Comparison of ENCODE assay signal across 7 cellular contexts in genomic region chr5:82971034-82971776, GRCh38.
DNase-seq lines count a peak whose midpoint lies in the region; ATAC-seq, FAIRE-seq and TF ChIP-seq lines count a peak whose summit lies in the region.
"Not testable (repeated sequence)": the region's sequence is repeated elsewhere in the genome, so short reads cannot be mapped to it uniquely, and the experiment has no call there.

No MANE protein-coding gene starts in this region.

- not testable (repeated sequence) for H3K18ac ChIP-seq in H9 (ENCODE audit: insufficient read length, low read depth, low read length); trophoblast cell (ENCODE audit: low read length)

- H3K4me1 Mint-ChIP-seq in H9 (peaks cover 37 to 51% of the 10 kb centered on the region in 2 experiments), MCF 10A (ENCODE audit: insufficient read depth, unreplicated experiment) (peaks cover 15% of the 10 kb centered on the region)
- H3K4me1 Mint-ChIP-seq in activated naive CD4-positive, alpha-beta T cell treated with anti-CD3 and anti-CD28 coated beads, Interleukin-2, amount 50 U/mL, for 24 hours = not testable (repeated sequence)

- H2BK120ac ChIP-seq in H9 (ENCODE audit: low read depth, low read length, poor library complexity, severe bottlenecking); trophoblast cell (ENCODE audit: insufficient read depth, low read length, poor library complexity): not testable (repeated sequence)

- H2BK5ac ChIP-seq in H9 (ENCODE audit: insufficient read length, low read length); trophoblast cell (ENCODE audit: low read depth, low read length, poor library complexity): not testable (repeated sequence)

- not testable (repeated sequence) for H3K4ac ChIP-seq in H9 (ENCODE audit: low read depth, low read length); trophoblast cell (ENCODE audit: low read depth, low read length)

- H3K79me1 ChIP-seq in H9 (ENCODE audit: insufficient read depth, low read depth, low read length, poor library complexity, severe bottlenecking); trophoblast cell (ENCODE audit: low read length): not testable (repeated sequence)

- no CpG with 5 or more reads among the region's 10 CpGs for WGBS in H9 (ENCODE audit: extremely low coverage, insufficient read length, low lambda C conversion rate)
- 78% methylated on average over 8 of the region's 10 CpGs for WGBS in HepG2 (ENCODE audit: low lambda C conversion rate)
- WGBS in trophoblast cell (ENCODE audit: extremely low coverage, insufficient coverage, insufficient read length) = no CpG with 5 or more reads among the region's 10 CpGs

- H2AFZ ChIP-seq in H9 (ENCODE audit: low read length); HCT116 (ENCODE audit: low read depth, low read length, poor library complexity, severe bottlenecking); HepG2 (ENCODE audit: low read length); trophoblast cell (ENCODE audit: insufficient read depth, low read length, poor library complexity): not testable (repeated sequence)

- H3K23me2 ChIP-seq in H9 (ENCODE audit: insufficient read length, low read depth, low read length, poor library complexity, severe bottlenecking) = not testable (repeated sequence)

- not testable (repeated sequence) for H3K27me3 Mint-ChIP-seq in H9 (ENCODE audit: low read depth); activated naive CD4-positive, alpha-beta T cell treated with anti-CD3 and anti-CD28 coated beads, Interleukin-2, amount 50 U/mL, for 24 hours; MCF 10A (ENCODE audit: insufficient read depth, unreplicated experiment)

- not testable (repeated sequence) for H4K8ac ChIP-seq in H9 (replicated peaks; ENCODE audit: insufficient read length, low read depth, low read length); trophoblast cell (ENCODE audit: low read depth, low read length)

- not testable (repeated sequence) for H4K5ac ChIP-seq in H9 (ENCODE audit: insufficient read length, low read depth, low read length)

- peaks cover 19 to 28% of the 10 kb centered on the region in 2 experiments for H3K9me3 Mint-ChIP-seq in H9
- peaks cover 23% of the 10 kb centered on the region for H3K9me3 Mint-ChIP-seq in activated naive CD4-positive, alpha-beta T cell treated with anti-CD3 and anti-CD28 coated beads, Interleukin-2, amount 50 U/mL, for 24 hours
- H3K9me3 Mint-ChIP-seq in MCF 10A (ENCODE audit: unreplicated experiment) = peaks cover 16% of the 10 kb centered on the region

- H3K9me3 ChIP-seq in H9 (ENCODE audit: control insufficient read depth, low read depth, low read length) (peaks cover 17% of the 10 kb centered on the region), trophoblast cell (ENCODE audit: insufficient read depth, low read depth, low read length) (peaks cover 16% of the 10 kb centered on the region)
- H3K9me3 ChIP-seq in HCT116 (ENCODE audit: control insufficient read depth in 1 of 2, insufficient read depth in 1 of 2, low read depth in 1 of 2, low read length in 2 of 2); HepG2 (ENCODE audit: low read length): not testable (repeated sequence)

- H3K4me3 Mint-ChIP-seq in H9; activated naive CD4-positive, alpha-beta T cell treated with anti-CD3 and anti-CD28 coated beads, Interleukin-2, amount 50 U/mL, for 24 hours; MCF 10A (ENCODE audit: unreplicated experiment): not testable (repeated sequence)

- H3K36me3 Mint-ChIP-seq in H9 (ENCODE audit: insufficient read depth in 1 of 3, low read depth in 3 of 3) = peaks cover 17 to 40% (median 19%) of the 10 kb centered on the region in 3 experiments
- not testable (repeated sequence) for H3K36me3 Mint-ChIP-seq in activated naive CD4-positive, alpha-beta T cell treated with anti-CD3 and anti-CD28 coated beads, Interleukin-2, amount 50 U/mL, for 24 hours; MCF 10A (ENCODE audit: insufficient read depth, unreplicated experiment)

- not testable (repeated sequence) for H2AK5ac ChIP-seq in H9 (ENCODE audit: insufficient read length, low read length); trophoblast cell (ENCODE audit: low read length)

- not testable (repeated sequence) for H3T11ph ChIP-seq in H9 (ENCODE audit: low read length)

- not testable (repeated sequence) for H3K9ac ChIP-seq in H9 (ENCODE audit: extremely low read depth, insufficient read length, low read length); HepG2 (ENCODE audit: insufficient read depth, low read depth, low read length); trophoblast cell (ENCODE audit: low read length)
- peak overlapping the region; percentile 15; the same call in 1 of the 2 replicates for H3K9ac ChIP-seq in HCT116 (ENCODE audit: low read length)

- RAD21 ChIA-PET in HCT116 (lab: Charles Lee; ENCODE audit: low non-redundant PET in 1 of 2, low total read pairs in 2 of 2, uncharacterized antibody in 2 of 2, unreplicated experiment in 2 of 2) = not testable (repeated sequence)

- intact Hi-C loops in HCT116 (cut with micrococcal nuclease); MCF 10A (cut with micrococcal nuclease): not testable (repeated sequence)
- intact Hi-C loops in HepG2 (cut with micrococcal nuclease; ENCODE audit: unreplicated experiment) = loop anchor here (10.0 kb wide), 2 partner anchors 336 to 594 kb away; no protein-coding TSS in a partner anchor

- not testable (repeated sequence) for H4K91ac ChIP-seq in H9 (ENCODE audit: insufficient read length, low read depth, low read length); trophoblast cell (ENCODE audit: low read depth, low read length)

- not testable (repeated sequence) for H2BK20ac ChIP-seq in H9 (ENCODE audit: low read depth, low read length, poor library complexity, severe bottlenecking)

- in situ Hi-C loops in HepG2 (cut with HindIII; ENCODE audit: extremely low pct_ligation_motif_present, low pct_unique_long_range_greater_than_20kb) = not testable (repeated sequence)

- not testable (repeated sequence) for H4K20me1 ChIP-seq in H9 (ENCODE audit: control insufficient read depth, insufficient read depth, insufficient read length); HCT116 (ENCODE audit: insufficient read depth); HepG2 (ENCODE audit: insufficient read depth, low read length)

- ATAC-seq in HCT116, HepG2: not testable (repeated sequence)

- peak; percentile 52 for DNase-seq in ELF-1 (ENCODE audit: low read depth, low spot score)
- DNase-seq in H9; HCT116 (ENCODE audit: low read depth, low spot score); MCF 10A (ENCODE audit: unreplicated experiment); HepG2 (ENCODE audit: low spot score): not testable (repeated sequence)
- DNase-seq in trophoblast cell = peak; percentile 63 to 75

- BruUV-seq in HCT116 (replicated peaks; lab: Mats Ljungman, UMichigan); MCF 10A (replicated peaks; lab: Mats Ljungman, UMichigan); HepG2 (replicated peaks; lab: Mats Ljungman, UMichigan): not testable (repeated sequence)

- not testable (repeated sequence) for TF ChIP-seq RAD21 in HCT116 (IDR thresholded peaks at IDR 0.05; ENCODE audit: low read depth); HepG2 (CRISPR knock-in tag; IDR thresholded peaks at IDR 0.05)

- not testable (repeated sequence) for H3K14ac ChIP-seq in H9 (ENCODE audit: insufficient read depth, low read length); trophoblast cell (ENCODE audit: low read length)

- H3K79me2 ChIP-seq in H9 (ENCODE audit: insufficient read depth, low read length); HepG2 (ENCODE audit: insufficient read depth, low read length); trophoblast cell (ENCODE audit: control insufficient read depth, insufficient read depth, low read length, poor library complexity): not testable (repeated sequence)
- H3K79me2 ChIP-seq in HCT116 (ENCODE audit: insufficient read depth, low read length) = peaks cover 68% of the 10 kb centered on the region

- H3K36me3 ChIP-seq in HCT116 (ENCODE audit: control insufficient read depth in 1 of 2, insufficient read depth in 2 of 2, low read length in 2 of 2) (peaks cover 0 to 40% of the 10 kb centered on the region in 2 experiments; a peak in 2 of 4 replicates), trophoblast cell (ENCODE audit: control insufficient read depth in 1 of 2, insufficient read depth in 2 of 2, low read length in 2 of 2) (peaks cover 10 to 12% of the 10 kb centered on the region in 2 experiments)
- H3K36me3 ChIP-seq in HepG2 (replicated peaks in 1 of 2; ENCODE audit: control insufficient read depth in 1 of 2, insufficient read depth in 2 of 2, low read length in 2 of 2) = not testable (repeated sequence)

- FAIRE-seq in HepG2 (lab: Jason Lieb, UNC) = not testable (repeated sequence)

- not testable (repeated sequence) for H3K27ac ChIP-seq in H9 (ENCODE audit: insufficient read length, low read depth, low read length); HepG2 (ENCODE audit: extremely low read length, insufficient read depth, low read length); trophoblast cell (ENCODE audit: low read depth, low read length)
- peak overlapping the region; percentile 82 for H3K27ac ChIP-seq in HCT116 (ENCODE audit: low read depth, low read length)

- H3K4me2 ChIP-seq in H9 (ENCODE audit: insufficient read depth, insufficient read length, low read length); HepG2 (ENCODE audit: low read depth, low read length); trophoblast cell (ENCODE audit: low read length): not testable (repeated sequence)
- H3K4me2 ChIP-seq in HCT116 (ENCODE audit: low read length) = 0 out of 2 replicates have a peak overlapping the region, but pooled peaks have one; percentile 3

- H3K4me1 ChIP-seq in H9 (ENCODE audit: insufficient read depth, low read length); trophoblast cell (ENCODE audit: control insufficient read depth in 1 of 2, insufficient read depth in 2 of 2, low read length in 2 of 2): not testable (repeated sequence)
- H3K4me1 ChIP-seq in HCT116 (ENCODE audit: control insufficient read depth in 1 of 2, insufficient read depth in 2 of 2, low read length in 2 of 2) (peaks cover 32 to 98% of the 10 kb centered on the region in 2 experiments), HepG2 (ENCODE audit: insufficient read depth, low read length) (peaks cover 27% of the 10 kb centered on the region)

- not testable (repeated sequence) for H3K56ac ChIP-seq in H9 (ENCODE audit: insufficient read length, low read depth, low read length)

- H3K27me3 ChIP-seq in H9 (ENCODE audit: insufficient read depth, low read length); HCT116 (ENCODE audit: insufficient read depth, low read length); HepG2 (ENCODE audit: control insufficient read depth in 1 of 2, insufficient read depth in 2 of 2, low read length in 2 of 2); trophoblast cell (ENCODE audit: insufficient read depth, low read length): not testable (repeated sequence)

- POLR2A ChIA-PET in HCT116 (lab: Charles Lee) = interaction anchor here (0.6 to 1.6 kb wide), 2 partner anchors 107 to 231 kb away, joined by 3 to 5 read pairs; partner anchors contain the start of genes TMEM167A and XRCC4
- POLR2A ChIA-PET in MCF 10A (lab: Yijun Ruan, JAX); HepG2 (lab: Yijun Ruan, JAX): not testable (repeated sequence)

- H3K27ac Mint-ChIP-seq in H9 = peak overlapping the region in 2 of 3 experiments; percentile 35 to 55; a peak in 4 of 7 replicates
- peak overlapping the region; percentile 4 for H3K27ac Mint-ChIP-seq in activated naive CD4-positive, alpha-beta T cell treated with anti-CD3 and anti-CD28 coated beads, Interleukin-2, amount 50 U/mL, for 24 hours
- H3K27ac Mint-ChIP-seq in MCF 10A (ENCODE audit: low read depth, unreplicated experiment) = peak overlapping the region; percentile 46

- not testable (repeated sequence) for H2BK15ac ChIP-seq in H9 (ENCODE audit: low read depth, low read length)

- not testable (repeated sequence) for TF ChIP-seq CTCF in H9 (conservative IDR thresholded peaks at IDR 0.05); HCT116 (IDR thresholded peaks at IDR 0.05 in 2 of 3, conservative IDR thresholded peaks at IDR 0.05 in 1 of 3; ENCODE audit: borderline replicate concordance in 1 of 3, insufficient read depth in 1 of 3, low read depth in 2 of 3, low read length in 2 of 3); MCF 10A (IDR thresholded peaks at IDR 0.05; ENCODE audit: unreplicated experiment); HepG2 (CRISPR knock-in tag; IDR thresholded peaks at IDR 0.05)

- TF ChIP-seq POLR2A in HCT116 (IDR thresholded peaks at IDR 0.05; ENCODE audit: borderline replicate concordance, extremely low read depth, insufficient read depth, insufficient read length); HepG2 (IDR thresholded peaks at IDR 0.05; ENCODE audit: insufficient read depth in 1 of 2, low read depth in 2 of 2, low read length in 2 of 2): not testable (repeated sequence)

- CTCF ChIA-PET in HCT116 (lab: Charles Lee); HepG2 (lab: Yijun Ruan, JAX; ENCODE audit: low intra/inter-chr PET ratio, low total read pairs): not testable (repeated sequence)
- CTCF ChIA-PET in MCF 10A (lab: Yijun Ruan, JAX) = interaction anchor here (0.6 to 1.2 kb wide), 3 partner anchors 11 to 620 kb away, joined by 3 to 4 read pairs (median 4); no protein-coding TSS in a partner anchor

- TF ChIP-seq EP300 in HepG2 (IDR thresholded peaks at IDR 0.05; ENCODE audit: low read depth in 2 of 2, low read length in 2 of 2); HepG2 (CRISPR knock-in tag; IDR thresholded peaks at IDR 0.05; ENCODE audit: borderline replicate concordance): not testable (repeated sequence)

- not testable (repeated sequence) for H3K4me3 ChIP-seq in HCT116 (replicated peaks in 1 of 2; ENCODE audit: low read depth in 1 of 2, low read length in 2 of 2); HepG2 (replicated peaks in 1 of 3; ENCODE audit: insufficient read depth in 1 of 3, low read depth in 2 of 3, low read length in 3 of 3); trophoblast cell (ENCODE audit: low read depth, low read length)

- H3K9me2 ChIP-seq in HCT116 (ENCODE audit: insufficient read depth) = not testable (repeated sequence)

- not testable (repeated sequence) for H4K12ac ChIP-seq in trophoblast cell (ENCODE audit: low read depth, low read length)

- not testable (repeated sequence) for H3K23ac ChIP-seq in H9 (ENCODE audit: insufficient read length, low read depth, low read length); trophoblast cell (ENCODE audit: low read length)

- not testable (repeated sequence) for H2BK12ac ChIP-seq in H9 (ENCODE audit: insufficient read length, low read depth, low read length); trophoblast cell (ENCODE audit: low read length)
